In the genomic region with DNA sequence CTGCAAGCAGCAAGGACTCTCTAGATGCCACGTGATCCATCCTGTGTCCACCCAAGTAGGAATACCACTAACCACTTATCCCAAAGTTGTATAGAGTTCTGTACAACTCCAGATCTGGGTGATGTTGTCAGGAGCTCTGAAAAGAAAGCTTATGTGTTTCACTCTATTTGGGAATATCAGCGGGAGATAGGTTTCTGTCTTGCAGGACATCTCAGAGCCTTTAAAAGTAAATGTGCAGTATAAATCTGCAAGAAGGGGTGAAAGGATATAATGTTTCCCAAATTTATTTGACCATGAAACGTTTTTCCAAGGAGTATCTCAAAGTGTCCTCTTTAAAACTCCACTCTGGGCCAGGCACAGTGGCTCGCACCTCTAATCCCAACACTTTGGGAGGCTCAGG, we compare ENCODE assay signal across 18 cellular contexts. TPM values are rescaled to one million over a fixed set of nuclear protein-coding genes. Genes with fewer than 3 reads are reported as not detected.
DNase-seq lines count a peak whose midpoint lies in the region; ATAC-seq and TF ChIP-seq lines count a peak whose summit lies in the region.
"Had no signal": no experiment of that assay in that cellular context is flagged by ENCODE, and none has a peak within 500 bp of the region (broad histone marks: within the 10 kb centered on the region; RNA-seq: fewer than 3 reads in every experiment).

No MANE protein-coding gene starts in this region.

- H3K4me1 ChIP-seq in ascending aorta (peaks cover 3 to 67% of the 10 kb centered on the region in 2 donors), esophagus muscularis mucosa (peaks cover 15 to 95% (median 81%) of the 10 kb centered on the region in 4 donors), stomach (peaks cover 6 to 36% (median 19%) of the 10 kb centered on the region in 4 donors), mesenchymal stem cell (ENCODE audit: control insufficient read depth, insufficient read depth, low read depth, low read length) (peaks cover 8% of the 10 kb centered on the region)

- no peaks in the 10 kb centered on the region for H3K9me3 Mint-ChIP-seq in activated T-helper 1 cell treated with anti-CD3 and anti-CD28 coated beads, Interleukin-12 subunit alpha, Interleukin-12 subunit beta, Interleukin-2, Interleukin-4 antibody, amounts not matched to agents 30 ng/mL and 10 ng/mL and 1 ng/mL, durations not matched to agents 14 hours and 24 hours and 36 hours
- H3K9me3 Mint-ChIP-seq: CD8-positive, alpha-beta T cell; HFFc6 had no signal

- H3K27me3 ChIP-seq in ascending aorta = no peaks in the 10 kb centered on the region
- no peaks in the 10 kb centered on the region for H3K27me3 ChIP-seq in esophagus muscularis mucosa
- no peaks in the 10 kb centered on the region for H3K27me3 ChIP-seq in stomach
- H3K27me3 ChIP-seq in mesenchymal stem cell (ENCODE audit: control insufficient read depth in 1 of 2, insufficient read depth in 1 of 2, low read length in 2 of 2) = no peaks in the 10 kb centered on the region
- H3K27me3 ChIP-seq: BLaER1 had no signal

- no peak overlapping the region for H2BK120ac ChIP-seq in mesenchymal stem cell (ENCODE audit: low read depth, low read length)

- no peak overlapping the region for H2AK5ac ChIP-seq in mesenchymal stem cell (ENCODE audit: low read length, severe bottlenecking)

- H3K4me1 Mint-ChIP-seq in activated T-helper 1 cell treated with anti-CD3 and anti-CD28 coated beads, Interleukin-12 subunit alpha, Interleukin-12 subunit beta, Interleukin-2, Interleukin-4 antibody, amounts not matched to agents 30 ng/mL and 10 ng/mL and 1 ng/mL, durations not matched to agents 14 hours and 24 hours and 36 hours (ENCODE audit: low read depth) = no peaks in the 10 kb centered on the region

- no peak overlapping the region for H2AFZ ChIP-seq in mesenchymal stem cell (ENCODE audit: low read depth, low read length)

- H3K4me3 ChIP-seq in ascending aorta = no peak overlapping the region
- H3K4me3 ChIP-seq in esophagus muscularis mucosa = no peak overlapping the region
- H3K4me3 ChIP-seq in stomach = no peak overlapping the region
- H3K4me3 ChIP-seq in mesenchymal stem cell (ENCODE audit: insufficient read depth in 1 of 2, low read depth in 1 of 2, low read length in 2 of 2) = no peak overlapping the region
- H3K4me3 ChIP-seq: BLaER1 had no signal

- TF ChIP-seq EP300 in esophagus muscularis mucosa (IDR thresholded peaks at IDR 0.05) = no peak
- TF ChIP-seq EP300 in stomach (IDR thresholded peaks at IDR 0.05) = no peak

- peaks cover 21% of the 10 kb centered on the region for H3K27me3 Mint-ChIP-seq in activated T-helper 1 cell treated with anti-CD3 and anti-CD28 coated beads, Interleukin-12 subunit alpha, Interleukin-12 subunit beta, Interleukin-2, Interleukin-4 antibody, amounts not matched to agents 30 ng/mL and 10 ng/mL and 1 ng/mL, durations not matched to agents 14 hours and 24 hours and 36 hours (ENCODE audit: insufficient read depth)

- H3K4ac ChIP-seq in mesenchymal stem cell (ENCODE audit: low read depth in 1 of 2, low read length in 2 of 2) = no peak overlapping the region

- no peak overlapping the region for H3K18ac ChIP-seq in mesenchymal stem cell (ENCODE audit: low read depth in 1 of 2, low read length in 2 of 2)

- no peak overlapping the region for H4K8ac ChIP-seq in mesenchymal stem cell (ENCODE audit: low read length)

- no peak overlapping the region for H3K23ac ChIP-seq in mesenchymal stem cell (ENCODE audit: low read length in 2 of 2)

- TF ChIP-seq POLR2A in esophagus muscularis mucosa (IDR thresholded peaks at IDR 0.05; ENCODE audit: low read depth) (no peak), stomach (IDR thresholded peaks at IDR 0.05) (no peak)

- no peak overlapping the region for H3K4me3 Mint-ChIP-seq in activated T-helper 1 cell treated with anti-CD3 and anti-CD28 coated beads, Interleukin-12 subunit alpha, Interleukin-12 subunit beta, Interleukin-2, Interleukin-4 antibody, amounts not matched to agents 30 ng/mL and 10 ng/mL and 1 ng/mL, durations not matched to agents 14 hours and 24 hours and 36 hours
- H3K4me3 Mint-ChIP-seq: CD14-positive monocyte; CD8-positive, alpha-beta T cell; HFFc6 had no signal

- H3K4me2 ChIP-seq in mesenchymal stem cell (ENCODE audit: low read length, poor library complexity, severe bottlenecking) = no peak overlapping the region
- H3K4me2 ChIP-seq: BLaER1 had no signal

- H2BK15ac ChIP-seq in mesenchymal stem cell (ENCODE audit: low read depth, poor library complexity, severe bottlenecking) = no peak overlapping the region

- H3K27ac ChIP-seq in ascending aorta = peak overlapping the region; percentile 88 to 93
- peak overlapping the region; percentile 64 to 86 (median 82) for H3K27ac ChIP-seq in esophagus muscularis mucosa (replicated peaks in 1 of 4)
- peak overlapping the region in 3 of 5 donors; percentile 3 to 59 (median 5) for H3K27ac ChIP-seq in stomach
- no peak overlapping the region for H3K27ac ChIP-seq in mesenchymal stem cell (ENCODE audit: low read length, poor library complexity, severe bottlenecking)
- H3K27ac ChIP-seq: BLaER1 had no signal

- no peak overlapping the region for H4K91ac ChIP-seq in mesenchymal stem cell (ENCODE audit: low read length)

- no peak overlapping the region for H2BK12ac ChIP-seq in mesenchymal stem cell (ENCODE audit: low read length in 2 of 2)

- ATAC-seq in HG03571 (IDR thresholded peaks at IDR 0.05; ENCODE audit: unreplicated experiment) = no peak
- ATAC-seq: CD8-positive, alpha-beta T cell; HCT116 had no signal

- no peaks in the 10 kb centered on the region for H3K36me3 Mint-ChIP-seq in activated T-helper 1 cell treated with anti-CD3 and anti-CD28 coated beads, Interleukin-12 subunit alpha, Interleukin-12 subunit beta, Interleukin-2, Interleukin-4 antibody, amounts not matched to agents 30 ng/mL and 10 ng/mL and 1 ng/mL, durations not matched to agents 14 hours and 24 hours and 36 hours (ENCODE audit: low read depth)
- H3K36me3 Mint-ChIP-seq: CD14-positive monocyte; CD8-positive, alpha-beta T cell had no signal

- TF ChIP-seq CTCF in ascending aorta (IDR thresholded peaks at IDR 0.05) = no peak
- TF ChIP-seq CTCF in esophagus muscularis mucosa (IDR thresholded peaks at IDR 0.05) = no peak
- no peak for TF ChIP-seq CTCF in stomach (IDR thresholded peaks at IDR 0.05)

- intact Hi-C loops in ascending aorta (cut with DNase I) = no loop called here
- intact Hi-C loops in esophagus muscularis mucosa (cut with DNase I) = no loop called here
- intact Hi-C loops in stomach (cut with DNase I; ENCODE audit: low total_unique reads) = no loop called here
- intact Hi-C loops in activated T-helper 1 cell treated with anti-CD3 and anti-CD28 coated beads, Interleukin-12 subunit alpha, Interleukin-12 subunit beta, Interleukin-2, Interleukin-4 antibody, amounts not matched to agents 30 ng/mL and 10 ng/mL and 1 ng/mL, durations not matched to agents 14 hours and 24 hours and 36 hours (cut with micrococcal nuclease) = no loop called here

- H3K36me3 ChIP-seq in ascending aorta = peaks cover 14 to 38% of the 10 kb centered on the region in 2 donors
- peaks cover 0 to 10% (median 0%) of the 10 kb centered on the region in 4 donors for H3K36me3 ChIP-seq in esophagus muscularis mucosa
- H3K36me3 ChIP-seq in stomach = no peaks in the 10 kb centered on the region
- H3K36me3 ChIP-seq in mesenchymal stem cell (ENCODE audit: control insufficient read depth in 1 of 2, insufficient read depth in 2 of 2, low read depth in 1 of 2, low read length in 2 of 2) = peaks cover 0 to 5% of the 10 kb centered on the region in 2 experiments
- H3K36me3 ChIP-seq: BLaER1 had no signal

- H3K9ac ChIP-seq in mesenchymal stem cell (ENCODE audit: low read length) = no peak overlapping the region
- H3K9ac ChIP-seq: BLaER1 had no signal

- DNase-seq in ascending aorta (ENCODE audit: low spot score in 2 of 2) (no peak), esophagus muscularis mucosa (ENCODE audit: extremely low spot score) (no peak), stomach (no peak), NCI-H1694 treated with DMSO at 0.1 percent for 48 hours (lab: John Stamatoyannopoulos, UW) (no peak), mesenchymal stem cell (no peak)
- DNase-seq in activated T-helper 1 cell treated with anti-CD3 and anti-CD28 coated beads, Interleukin-12 subunit alpha, Interleukin-12 subunit beta, Interleukin-2, Interleukin-4 antibody, amounts not matched to agents 30 ng/mL and 10 ng/mL and 1 ng/mL, durations not matched to agents 14 hours and 24 hours and 36 hours (ENCODE audit: low spot score) = no peak
- DNase-seq: 8988T; Calu3; CD8-positive, alpha-beta T cell; DMS79 treated with DMSO at 0.1 percent for 48 hours; GF-D8; GOT3; H7; HFFc6 had no signal

- no peak overlapping the region for H3K27ac Mint-ChIP-seq in activated T-helper 1 cell treated with anti-CD3 and anti-CD28 coated beads, Interleukin-12 subunit alpha, Interleukin-12 subunit beta, Interleukin-2, Interleukin-4 antibody, amounts not matched to agents 30 ng/mL and 10 ng/mL and 1 ng/mL, durations not matched to agents 14 hours and 24 hours and 36 hours
- H3K27ac Mint-ChIP-seq: CD8-positive, alpha-beta T cell; HFFc6 had no signal

- H3K14ac ChIP-seq in mesenchymal stem cell (ENCODE audit: low read length in 2 of 2) = no peak overlapping the region

- 72% methylated on average over 4 of the region's 4 CpGs for WGBS in esophagus muscularis mucosa
- WGBS in stomach, 5 donors = 47 to 70% (median 58%) methylated on average over 4 of the region's 4 CpGs
- WGBS in mesenchymal stem cell = 48% methylated on average over 3 of the region's 4 CpGs

- H3K79me1 ChIP-seq in mesenchymal stem cell (replicated peaks; ENCODE audit: low read length, poor library complexity, severe bottlenecking) = no peaks in the 10 kb centered on the region

- H2BK5ac ChIP-seq in mesenchymal stem cell (ENCODE audit: low read depth, low read length, poor library complexity, severe bottlenecking) = no peak overlapping the region

- H3K9me3 ChIP-seq in ascending aorta = no peaks in the 10 kb centered on the region
- no peaks in the 10 kb centered on the region for H3K9me3 ChIP-seq in esophagus muscularis mucosa
- H3K9me3 ChIP-seq in stomach = no peaks in the 10 kb centered on the region
- no peaks in the 10 kb centered on the region for H3K9me3 ChIP-seq in mesenchymal stem cell (ENCODE audit: control insufficient read depth, low read length)
- H3K9me3 ChIP-seq: BLaER1 had no signal

RNA-seq across cellular contexts. Expression of a gene that starts 13.9 kb away (rescaled TPM):
- total RNA-seq in ascending aorta (236 TPM), esophagus muscularis mucosa (100 to 1,000 TPM; 205 to 338 (median 276) TPM), stomach (10 to 100 TPM; 24.6 to 60.7 (median 40.3) TPM)
- 10 to 100 TPM; 12.7 to 17.2 (median 17.1) TPM for polyA plus RNA-seq in stomach
- 21.1 TPM for polyA plus RNA-seq in mesenchymal stem cell (2013, experiment 1 of 2)
- 20.4 TPM for polyA plus RNA-seq in mesenchymal stem cell (2013, experiment 2 of 2)
- total RNA-seq in activated T-helper 1 cell treated with anti-CD3 and anti-CD28 coated beads, Interleukin-12 subunit alpha, Interleukin-12 subunit beta, Interleukin-2, Interleukin-4 antibody, amounts not matched to agents 30 ng/mL and 10 ng/mL and 1 ng/mL, durations not matched to agents 14 hours and 24 hours and 36 hours = not detected in 2 replicates
- total RNA-seq: Calu3; CD8-positive, alpha-beta T cell had no signal

Comparison
In these comparisons a context has a peak if more than half of its experiments do, and no peak if none do; other contexts are left out.
1. RNA of a gene that starts 13.9 kb away (total RNA-seq): 205 to 338 TPM in esophagus muscularis mucosa, 236 TPM in ascending aorta (single experiment) and 24.6 to 60.7 TPM in stomach; not detected in activated T-helper 1 cell treated with anti-CD3 and anti-CD28 coated beads, Interleukin-12 subunit alpha, Interleukin-12 subunit beta, Interleukin-2, Interleukin-4 antibody, amounts not matched to agents 30 ng/mL and 10 ng/mL and 1 ng/mL, durations not matched to agents 14 hours and 24 hours and 36 hours; every median in the first group is over 10 times any median in the second.